Comparison of ENCODE assay signal across 16 cellular contexts in the genomic region with DNA sequence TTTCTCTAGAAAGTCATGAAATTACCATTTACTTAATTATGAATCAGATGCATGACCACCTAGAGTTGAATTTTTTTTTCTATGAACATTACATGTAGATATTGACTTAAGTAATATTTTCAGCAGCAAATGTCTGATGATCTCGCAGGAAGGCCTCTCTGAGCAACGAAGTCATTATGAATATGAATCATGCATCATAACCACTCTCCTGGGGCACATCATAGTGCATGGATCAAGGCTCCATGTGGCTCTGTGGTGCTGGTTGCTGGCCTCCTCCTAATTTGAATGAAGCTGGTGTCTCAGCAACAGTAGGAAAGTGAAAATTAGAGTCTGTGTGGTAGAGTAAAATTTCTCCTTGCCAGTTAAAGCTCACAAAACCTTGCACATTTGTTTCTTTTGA.
DNase-seq lines count a peak whose midpoint lies in the region; ATAC-seq and TF ChIP-seq lines count a peak whose summit lies in the region.
"Had no signal": no experiment of that assay in that cellular context is flagged by ENCODE, and none has a peak within 500 bp of the region (broad histone marks: within the 10 kb centered on the region; RNA-seq: fewer than 3 reads in every experiment).

No MANE protein-coding gene starts in this region.

- no peak overlapping the region for H3K4me3 Mint-ChIP-seq in T-helper 17 cell
- H3K4me3 Mint-ChIP-seq: activated naive CD4-positive, alpha-beta T cell treated with anti-CD3 and anti-CD28 coated beads, Interleukin-2, amount 50 U/mL, for 24 hours; naive thymus-derived CD8-positive, alpha-beta T cell had no signal

- no peak overlapping the region for H3K27ac Mint-ChIP-seq in T-helper 17 cell
- H3K27ac Mint-ChIP-seq: activated naive CD4-positive, alpha-beta T cell treated with anti-CD3 and anti-CD28 coated beads, Interleukin-2, amount 50 U/mL, for 24 hours; naive thymus-derived CD8-positive, alpha-beta T cell had no signal

- peaks cover 2% of the 10 kb centered on the region for H3K36me3 Mint-ChIP-seq in T-helper 17 cell (ENCODE audit: low read depth)
- H3K36me3 Mint-ChIP-seq: activated naive CD4-positive, alpha-beta T cell treated with anti-CD3 and anti-CD28 coated beads, Interleukin-2, amount 50 U/mL, for 24 hours; naive thymus-derived CD8-positive, alpha-beta T cell had no signal

- no peak overlapping the region for H3K4me3 ChIP-seq in fibroblast of mammary gland (ENCODE audit: control insufficient read depth, low read depth, low read length)
- H3K4me3 ChIP-seq: BLaER1, thyroid gland had no signal

- no peaks in the 10 kb centered on the region for H3K9me3 ChIP-seq in T-helper 17 cell (ENCODE audit: control insufficient read depth, low read length, poor library complexity, severe bottlenecking)
- H3K9me3 ChIP-seq: thyroid gland had no signal

- H3K4me1 Mint-ChIP-seq in T-helper 17 cell: no peaks in the 10 kb centered on the region
- H3K4me1 Mint-ChIP-seq: activated naive CD4-positive, alpha-beta T cell treated with anti-CD3 and anti-CD28 coated beads, Interleukin-2, amount 50 U/mL, for 24 hours; naive thymus-derived CD8-positive, alpha-beta T cell had no signal

- DNase-seq in AG20443 (ENCODE audit: low spot score): peak; percentile 45
- DNase-seq in NOMO-1 treated with DMSO at 0.1 percent for 48 hours (lab: John Stamatoyannopoulos, UW; ENCODE audit: unreplicated experiment): peak; percentile 22
- DNase-seq in fibroblast of mammary gland (ENCODE audit: low read depth): peak; percentile 63
- DNase-seq in NCI-H1105 treated with DMSO at 0.1 percent for 48 hours (lab: John Stamatoyannopoulos, UW): no peak
- no peak for DNase-seq in T-helper 17 cell
- DNase-seq: activated CD8-positive, alpha-beta memory T cell treated with anti-CD3 and anti-CD28 coated beads, Interleukin-2, amount 50 U/mL, for 4 hours; DMS153; naive thymus-derived CD8-positive, alpha-beta T cell; NCI-H1092; thyroid gland had no signal

- ATAC-seq in GM21367 (IDR thresholded peaks at IDR 0.05; ENCODE audit: unreplicated experiment): peak; percentile 58
- ATAC-seq in HG03354 (IDR thresholded peaks at IDR 0.05; ENCODE audit: poor library complexity, severe bottlenecking, unreplicated experiment): no peak
- no peak for ATAC-seq in T-helper 17 cell
- ATAC-seq in GM18873 (IDR thresholded peaks at IDR 0.05; ENCODE audit: low FRiP score, unreplicated experiment): no peak
- ATAC-seq: left lobe of liver; naive thymus-derived CD8-positive, alpha-beta T cell had no signal

- no peaks in the 10 kb centered on the region for H3K27me3 Mint-ChIP-seq in T-helper 17 cell

- TF ChIP-seq CTCF in fibroblast of mammary gland (conservative IDR thresholded peaks at IDR 0.05; ENCODE audit: control insufficient read depth, insufficient read depth, low read depth, low read length): no peak

Comparison
In these comparisons a context has a peak if more than half of its experiments do, and no peak if none do; other contexts are left out.
1. DNase-seq: peak in AG20443 (single experiment), NOMO-1 treated with DMSO at 0.1 percent for 48 hours (single experiment) and fibroblast of mammary gland (single experiment); none in NCI-H1105 treated with DMSO at 0.1 percent for 48 hours (single experiment) and T-helper 17 cell (0 of 3).